In genomic region chr20:462199-462991, GRCh38 we compare ENCODE assay signal across 8 cellular contexts. TPM values are rescaled to one million over a fixed set of nuclear protein-coding genes. Genes with fewer than 3 reads are reported as not detected.
DNase-seq lines count a peak whose midpoint lies in the region; ATAC-seq lines count a peak whose summit lies in the region.

Gene TBC1D20 (minus strand): TSS chr20:462533. CDS start chr20:462405, 128 bp downstream.

- peaks cover 0 to 3% (median 0%) of the 10 kb centered on the region in 11 experiments; a peak in 2 of 22 replicates for H3K36me3 ChIP-seq in BLaER1 treated with 17β-estradiol and CSF1 and Interleukin-3, amounts not matched to agents 10 nM and 100 nM

- peak within 1 kb of the TSS; percentile 87 to 98 (median 92) for H3K9ac ChIP-seq in BLaER1 treated with 17β-estradiol and CSF1 and Interleukin-3, amounts not matched to agents 10 nM and 100 nM

- H3K27ac ChIP-seq in BLaER1 treated with 17β-estradiol and CSF1 and Interleukin-3, amounts not matched to agents 10 nM and 100 nM = peak within 1 kb of the TSS; percentile 83 to 93 (median 90)
- peak within 1 kb of the TSS; percentile 72 for H3K27ac ChIP-seq in cingulate gyrus (ENCODE audit: low read depth, low read length)
- peak within 1 kb of the TSS; percentile 83 for H3K27ac ChIP-seq in layer of hippocampus (ENCODE audit: low read depth, low read length)

- peak within 1 kb of the TSS; percentile 67 to 94 (median 82) for H3K4me3 ChIP-seq in BLaER1 treated with 17β-estradiol and CSF1 and Interleukin-3, amounts not matched to agents 10 nM and 100 nM

- no peaks in the 10 kb centered on the region for H3K27me3 ChIP-seq in BLaER1 treated with 17β-estradiol and CSF1 and Interleukin-3, amounts not matched to agents 10 nM and 100 nM
- no peaks in the 10 kb centered on the region for H3K27me3 ChIP-seq in layer of hippocampus (ENCODE audit: control insufficient read depth, insufficient read depth, low read length)

- peak; percentile 89 for ATAC-seq in GM19324 (IDR thresholded peaks at IDR 0.05; ENCODE audit: low FRiP score, unreplicated experiment)
- peak; percentile 92 for ATAC-seq in HG03460 (IDR thresholded peaks at IDR 0.05; ENCODE audit: unreplicated experiment)
- peak; percentile 97 for ATAC-seq in activated CD4-positive, alpha-beta T cell treated with anti-CD3 and anti-CD28 coated beads for 36 hours

- peaks cover 42% of the 10 kb centered on the region for H3K4me1 Mint-ChIP-seq in activated CD4-positive, alpha-beta T cell treated with anti-CD3 and anti-CD28 coated beads for 36 hours

- intact Hi-C loops in activated CD4-positive, alpha-beta T cell treated with anti-CD3 and anti-CD28 coated beads for 36 hours (cut with DNase I, micrococcal nuclease) = loop anchor here (1.0 to 2.0 kb wide), 9 partner anchors 16 to 191 kb away; partner anchors contain the start of genes RBCK1 (in 2 of the 2), CSNK2A1 (in 1 of the 2), SOX12 (in 1 of the 2) and SRXN1 (in 1 of the 2)

- peak within 1 kb of the TSS; percentile 95 for H3K4me3 Mint-ChIP-seq in activated CD4-positive, alpha-beta T cell treated with anti-CD3 and anti-CD28 coated beads for 36 hours

- peaks cover 15% of the 10 kb centered on the region for H3K36me3 Mint-ChIP-seq in activated CD4-positive, alpha-beta T cell treated with anti-CD3 and anti-CD28 coated beads for 36 hours (ENCODE audit: low read depth)

- peak within 1 kb of the TSS; percentile 94 for H3K27ac Mint-ChIP-seq in activated CD4-positive, alpha-beta T cell treated with anti-CD3 and anti-CD28 coated beads for 36 hours

- peak within 1 kb of the TSS; percentile 75 to 94 (median 86) for H3K4me2 ChIP-seq in BLaER1 treated with 17β-estradiol and CSF1 and Interleukin-3, amounts not matched to agents 10 nM and 100 nM

- POLR2A ChIA-PET in activated CD4-positive, alpha-beta T cell treated with anti-CD3 and anti-CD28 coated beads for 36 hours (lab: Charles Lee) = no interaction called here

- peaks cover 41 to 49% (median 47%) of the 10 kb centered on the region in 11 experiments for H4K20me1 ChIP-seq in BLaER1 treated with 17β-estradiol and CSF1 and Interleukin-3, amounts not matched to agents 10 nM and 100 nM

- H3K9me3 ChIP-seq in BLaER1 treated with 17β-estradiol and CSF1 and Interleukin-3, amounts not matched to agents 10 nM and 100 nM (replicated peaks in 1 of 11) = peaks cover 6 to 8% (median 8%) of the 10 kb centered on the region in 11 experiments; a peak in 21 of 22 replicates

- H3K4me1 ChIP-seq in BLaER1 treated with 17β-estradiol and CSF1 and Interleukin-3, amounts not matched to agents 10 nM and 100 nM = peaks cover 40 to 44% (median 42%) of the 10 kb centered on the region in 10 experiments

- H3K27me3 Mint-ChIP-seq in activated CD4-positive, alpha-beta T cell treated with anti-CD3 and anti-CD28 coated beads for 36 hours = no peaks in the 10 kb centered on the region

- peaks cover 2% of the 10 kb centered on the region for H3K9me3 Mint-ChIP-seq in activated CD4-positive, alpha-beta T cell treated with anti-CD3 and anti-CD28 coated beads for 36 hours (ENCODE audit: low read depth)

- DNase-seq in NCI-H524 (lab: John Stamatoyannopoulos, UW) = peak; percentile 85 to 96
- peak; percentile 92 for DNase-seq in activated CD4-positive, alpha-beta T cell treated with anti-CD3 and anti-CD28 coated beads for 36 hours
- DNase-seq in stimulated activated CD4-positive, alpha-beta T cell treated with anti-CD3 and anti-CD28 coated beads, Interleukin-1b, Interleukin-23, amount 100 ng/mL, for 4 hours (ENCODE audit: low read depth in 2 of 2) = peak; percentile 77 to 81

- CTCF ChIA-PET in activated CD4-positive, alpha-beta T cell treated with anti-CD3 and anti-CD28 coated beads for 36 hours (lab: Charles Lee) = interaction anchor here (0.9 to 1.8 kb wide), 5 partner anchors 15 to 82 kb away, joined by 3 to 5 read pairs (median 4); partner anchors contain the start of genes RBCK1 and TRIB3

RNA-seq across cellular contexts. Expression of gene TBC1D20, which starts in this region (rescaled TPM):
- total RNA-seq in activated CD4-positive, alpha-beta T cell treated with anti-CD3 and anti-CD28 coated beads for 36 hours = 10 to 100 TPM; 20.9 to 25.2 TPM

Comparison
In these comparisons a context has a peak if more than half of its experiments do, and no peak if none do; other contexts are left out.
1. Peak in every context shown above with its lines: DNase-seq, ATAC-seq, H3K4me3 ChIP-seq and H3K27ac ChIP-seq.